8 cellular contexts compared by ENCODE assay signal in genomic region chr17:49362723-49363117, GRCh38. TPM values are rescaled to one million over a fixed set of nuclear protein-coding genes. Genes with fewer than 3 reads are reported as not detected.
DNase-seq lines count a peak whose midpoint lies in the region; ATAC-seq and TF ChIP-seq lines count a peak whose summit lies in the region.

No MANE protein-coding gene starts in this region.

- intact Hi-C loops in PC-3 (cut with micrococcal nuclease) = loop anchor here (1.0 kb wide), 2 partner anchors 27 to 47 kb away; no protein-coding TSS in a partner anchor
- intact Hi-C loops in esophagus squamous epithelium (cut with DNase I) = no loop called here

- POLR2A ChIA-PET in PC-3 (lab: Charles Lee; ENCODE audit: unreplicated experiment) = interaction anchor here (0.7 kb wide), 1 partner anchor 1315 kb away, joined by 4 read pairs; the partner anchor contains the start of gene NFE2L1

- H3K79me2 ChIP-seq in PC-3 (ENCODE audit: low read length) = peaks cover 39% of the 10 kb centered on the region

- TF ChIP-seq POLR2A in esophagus squamous epithelium (IDR thresholded peaks at IDR 0.05) = no peak

- CTCF ChIA-PET in PC-3 (lab: Charles Lee) = no interaction called here

- peak overlapping the region; percentile 85 for H3K4me2 ChIP-seq in PC-3 (ENCODE audit: low read length)

- peaks cover 34% of the 10 kb centered on the region for H3K4me1 ChIP-seq in PC-3 (ENCODE audit: insufficient read depth, low read length)
- H3K4me1 ChIP-seq in esophagus squamous epithelium = peaks cover 17 to 44% (median 24%) of the 10 kb centered on the region in 3 donors
- H3K4me1 ChIP-seq in rectal smooth muscle tissue (ENCODE audit: control insufficient read depth, insufficient read depth, low read length) = peaks cover 33% of the 10 kb centered on the region

- no peaks in the 10 kb centered on the region for H3F3A ChIP-seq in PC-3 (ENCODE audit: low read length, unreplicated experiment)

- H3K9me3 ChIP-seq in PC-3 (ENCODE audit: low read length) = no peaks in the 10 kb centered on the region
- H3K9me3 ChIP-seq in esophagus squamous epithelium = no peaks in the 10 kb centered on the region

- H3K4me3 ChIP-seq in PC-3 (ENCODE audit: low read length) (peak overlapping the region; percentile 66), esophagus squamous epithelium (peak overlapping the region; percentile 73 to 96 (median 90)), rectal smooth muscle tissue (ENCODE audit: low read length) (peak overlapping the region; percentile 67)

- TSS peak; percentile 90 for BruUV-seq in PC-3 (replicated peaks; lab: Mats Ljungman, UMichigan)

- H4K20me1 ChIP-seq in PC-3 (ENCODE audit: low read length) = peaks cover 31% of the 10 kb centered on the region

- TF ChIP-seq CTCF in PC-3 (conservative IDR thresholded peaks at IDR 0.05; ENCODE audit: low read depth, low read length) (no peak), esophagus squamous epithelium (IDR thresholded peaks at IDR 0.05) (no peak)

- H3K27me3 ChIP-seq in PC-3 (ENCODE audit: low read length) (no peaks in the 10 kb centered on the region), esophagus squamous epithelium (no peaks in the 10 kb centered on the region), rectal smooth muscle tissue (ENCODE audit: control insufficient read depth, insufficient read depth, low read length) (no peaks in the 10 kb centered on the region)

- H3K9me2 ChIP-seq in PC-3 (replicated peaks; ENCODE audit: low read length) = no peaks in the 10 kb centered on the region

- H3K27ac ChIP-seq in PC-3 (ENCODE audit: low read length) (no peak overlapping the region), esophagus squamous epithelium (peak overlapping the region; percentile 92 to 97 (median 95)), rectal smooth muscle tissue (ENCODE audit: low read depth, low read length) (peak overlapping the region; percentile 89)

- DNase-seq in ELR (ENCODE audit: low read depth) (peak; percentile 13), PC-3 (no peak), esophagus squamous epithelium (lab: John Stamatoyannopoulos, UW) (no peak), SKM-1 (lab: John Stamatoyannopoulos, UW; ENCODE audit: unreplicated experiment) (no peak), activated gamma-delta T cell (lab: John Stamatoyannopoulos, UW) (no peak), NCI-H345 (lab: John Stamatoyannopoulos, UW) (no peak)

- H3K9ac ChIP-seq in PC-3 (ENCODE audit: low read length) (peak overlapping the region; percentile 41), rectal smooth muscle tissue (ENCODE audit: low read length) (peak overlapping the region; percentile 49)

- ATAC-seq in PC-3 (no peak), GM18867 (IDR thresholded peaks at IDR 0.05; ENCODE audit: unreplicated experiment) (no peak)

- H3K36me3 ChIP-seq in PC-3 (ENCODE audit: low read depth, low read length) = no peaks in the 10 kb centered on the region
- no peaks in the 10 kb centered on the region for H3K36me3 ChIP-seq in esophagus squamous epithelium
- no peaks in the 10 kb centered on the region for H3K36me3 ChIP-seq in rectal smooth muscle tissue (ENCODE audit: control insufficient read depth, insufficient read depth, low read length)

- H2AFZ ChIP-seq in PC-3 (ENCODE audit: low read length) = peak overlapping the region; percentile 87

- WGBS in esophagus squamous epithelium, 2 donors = 13% methylated on average over 10 of the region's 10 CpGs

RNA-seq across cellular contexts. Expression of gene ZNF652, which starts 0.7 kb away (rescaled TPM):
- total RNA-seq in PC-3 (2014; rRNA removed) (18.2 and 18.5 TPM in 2 replicates), esophagus squamous epithelium (10 to 100 TPM; 14.0 to 32.6 (median 20.9) TPM)

RNA-seq across cellular contexts. Expression of gene PHB1, which starts 52.0 kb away (rescaled TPM):
- total RNA-seq in PC-3 (2014; rRNA removed) = 585 and 641 TPM in 2 replicates
- total RNA-seq in esophagus squamous epithelium = 100 to 1,000 TPM in 2 of 4 donors, 10 to 100 TPM in 2; 61.7 to 119 (median 106) TPM
